9 cellular contexts compared by ENCODE assay signal in genomic region chr9:34454571-34455065, GRCh38. TPM values are rescaled to one million over a fixed set of nuclear protein-coding genes. Genes with fewer than 3 reads are reported as not detected.
DNase-seq lines count a peak whose midpoint lies in the region; ATAC-seq and TF ChIP-seq lines count a peak whose summit lies in the region.
"Had no signal": no experiment of that assay in that cellular context is flagged by ENCODE, and none has a peak within 500 bp of the region (broad histone marks: within the 10 kb centered on the region; RNA-seq: fewer than 3 reads in every experiment).

No MANE protein-coding gene starts in this region.

- ATAC-seq in stimulated activated effector memory CD8-positive, alpha-beta T cell treated with anti-CD3 and anti-CD28 coated beads, Interleukin-12 subunit alpha, Interleukin-12 subunit beta, amount 100 ng/mL, for 72 hours = peak; percentile 69
- ATAC-seq in HG03108 (IDR thresholded peaks at IDR 0.05; ENCODE audit: unreplicated experiment) = no peak
- ATAC-seq: stimulated activated memory B cell treated with anti-CD40 and anti-IgM and Interleukin-4, amounts not matched to agents 10 μg/mL and 1 μg/mL and 100 μg/mL, for 72 hours had no signal

- no peaks in the 10 kb centered on the region for H3K9me3 ChIP-seq in cardiac muscle cell (ENCODE audit: low read depth)

- H3K27ac Mint-ChIP-seq in stimulated activated effector memory CD8-positive, alpha-beta T cell treated with anti-CD3 and anti-CD28 coated beads, Interleukin-12 subunit alpha, Interleukin-12 subunit beta, amount 100 ng/mL, for 72 hours = no peak overlapping the region
- H3K27ac Mint-ChIP-seq: stimulated activated memory B cell treated with anti-CD40 and anti-IgM and Interleukin-4, amounts not matched to agents 10 μg/mL and 1 μg/mL and 100 μg/mL, for 72 hours had no signal

- peak in 1 of 2 donors; percentile 55 for DNase-seq in cardiac muscle cell (ENCODE audit: low read depth in 1 of 2, low spot score in 1 of 2)
- DNase-seq in cardiac septum (ENCODE audit: low spot score) = no peak
- DNase-seq in NCI-H146 treated with DMSO at 0.1 percent for 48 hours (lab: John Stamatoyannopoulos, UW; ENCODE audit: unreplicated experiment) = peak; percentile 40
- DNase-seq in fibroblast of gingiva (ENCODE audit: low read depth) = peak; percentile 82
- DNase-seq in stimulated activated effector memory CD8-positive, alpha-beta T cell treated with anti-CD3 and anti-CD28 coated beads, Interleukin-12 subunit alpha, Interleukin-12 subunit beta, amount 100 ng/mL, for 72 hours (ENCODE audit: low spot score in 2 of 2) = no peak
- DNase-seq in NCI-H2081 (lab: John Stamatoyannopoulos, UW) = no peak
- DNase-seq in T-helper 9 cell = no peak

- peaks cover 68% of the 10 kb centered on the region for H3K4me1 Mint-ChIP-seq in stimulated activated effector memory CD8-positive, alpha-beta T cell treated with anti-CD3 and anti-CD28 coated beads, Interleukin-12 subunit alpha, Interleukin-12 subunit beta, amount 100 ng/mL, for 72 hours

- no peaks in the 10 kb centered on the region for H3K9me3 Mint-ChIP-seq in stimulated activated effector memory CD8-positive, alpha-beta T cell treated with anti-CD3 and anti-CD28 coated beads, Interleukin-12 subunit alpha, Interleukin-12 subunit beta, amount 100 ng/mL, for 72 hours
- H3K9me3 Mint-ChIP-seq: stimulated activated memory B cell treated with anti-CD40 and anti-IgM and Interleukin-4, amounts not matched to agents 10 μg/mL and 1 μg/mL and 100 μg/mL, for 72 hours had no signal

- intact Hi-C loops in cardiac septum (cut with DNase I) = loop anchor here (5.0 kb wide), 1 partner anchor 158 kb away; the partner anchor contains the start of gene RPP25L

- TF ChIP-seq CTCF in cardiac muscle cell (IDR thresholded peaks at IDR 0.05; ENCODE audit: low read depth, low read length) = peak; percentile 27

- no peak overlapping the region for H3K4me3 Mint-ChIP-seq in stimulated activated effector memory CD8-positive, alpha-beta T cell treated with anti-CD3 and anti-CD28 coated beads, Interleukin-12 subunit alpha, Interleukin-12 subunit beta, amount 100 ng/mL, for 72 hours
- H3K4me3 Mint-ChIP-seq: stimulated activated memory B cell treated with anti-CD40 and anti-IgM and Interleukin-4, amounts not matched to agents 10 μg/mL and 1 μg/mL and 100 μg/mL, for 72 hours had no signal

- no peak overlapping the region for H3K4me3 ChIP-seq in cardiac muscle cell

- H3K36me3 ChIP-seq in cardiac muscle cell = no peaks in the 10 kb centered on the region

- no peaks in the 10 kb centered on the region for H3K27me3 ChIP-seq in cardiac muscle cell

- no peaks in the 10 kb centered on the region for H3K4me1 ChIP-seq in cardiac muscle cell (ENCODE audit: low read depth)

- peaks cover 23% of the 10 kb centered on the region for H3K36me3 Mint-ChIP-seq in stimulated activated effector memory CD8-positive, alpha-beta T cell treated with anti-CD3 and anti-CD28 coated beads, Interleukin-12 subunit alpha, Interleukin-12 subunit beta, amount 100 ng/mL, for 72 hours

- no peak overlapping the region for H3K27ac ChIP-seq in cardiac muscle cell

RNA-seq across cellular contexts. Expression of gene FAM219A, which starts 3.8 kb away (rescaled TPM):
- 16.0 and 21.1 TPM in 2 replicates for total RNA-seq in cardiac muscle cell
- 13.8 and 15.0 TPM in 2 replicates for polyA plus RNA-seq in cardiac muscle cell
- 39.1 TPM for total RNA-seq in cardiac septum

RNA-seq across cellular contexts. Expression of gene DNAI1, which starts 4.0 kb away (rescaled TPM):
- total RNA-seq in cardiac muscle cell (0.95 and 1.6 TPM in 2 replicates), cardiac septum (0.30 TPM)
- polyA plus RNA-seq in cardiac muscle cell = 1.7 and 2.2 TPM in 2 replicates

Comparison
In these comparisons a context has a peak if more than half of its experiments do, and no peak if none do; other contexts are left out.
1. DNase-seq: peak in NCI-H146 treated with DMSO at 0.1 percent for 48 hours (single experiment) and fibroblast of gingiva (single experiment); none in cardiac septum (single experiment), stimulated activated effector memory CD8-positive, alpha-beta T cell treated with anti-CD3 and anti-CD28 coated beads, Interleukin-12 subunit alpha, Interleukin-12 subunit beta, amount 100 ng/mL, for 72 hours (0 of 2), NCI-H2081 (0 of 2) and T-helper 9 cell (single experiment).